In genomic region chr12:50017047-50017446, GRCh38 we compare ENCODE assay signal across 10 cellular contexts. TPM values are rescaled to one million over a fixed set of nuclear protein-coding genes. Genes with fewer than 3 reads are reported as not detected.
A peak's percentile ranks its signal among the peaks of the same experiment; 100 is the strongest.
DNase-seq lines count a peak whose midpoint lies in the region; ATAC-seq, FAIRE-seq and TF ChIP-seq lines count a peak whose summit lies in the region.
"Had no signal": no experiment of that assay in that cellular context is flagged by ENCODE, and none has a peak within 500 bp of the region (broad histone marks: within the 10 kb centered on the region; RNA-seq: fewer than 3 reads in every experiment).

No MANE protein-coding gene starts in this region.

- no peak for FAIRE-seq in HTR-8/SVneo (lab: Jason Lieb, UNC)

- no peaks in the 10 kb centered on the region for H3K9me3 Mint-ChIP-seq in T-cell
- H3K9me3 Mint-ChIP-seq: activated B cell treated with CpG ODN at 0.5 μM for 24 hours; CD8-positive, alpha-beta memory T cell had no signal

- no peak for TF ChIP-seq EP300 in SK-N-SH (IDR thresholded peaks at IDR 0.05; ENCODE audit: borderline replicate concordance in 1 of 2, low read depth in 1 of 2, low read length in 1 of 2)

- no peak overlapping the region for H3K9ac ChIP-seq in SK-N-SH

- no peak for ATAC-seq in HG03565 (IDR thresholded peaks at IDR 0.05; ENCODE audit: unreplicated experiment)
- no peak for ATAC-seq in T-cell (replicated peaks in 1 of 4)

- H3K9me2 ChIP-seq in SK-N-SH, result no peaks in the 10 kb centered on the region

- H2AFZ ChIP-seq in SK-N-SH (ENCODE audit: low read depth), result peak overlapping the region; percentile 79

- POLR2A ChIA-PET in SK-N-SH (lab: Yijun Ruan, JAX), result interaction anchor here (1.0 to 2.0 kb wide), 5 partner anchors 8 to 150 kb away, joined by 3 to 8 read pairs (median 3); partner anchors contain the start of genes CERS5 and RACGAP1
- POLR2A ChIA-PET in T-cell (lab: Charles Lee), result interaction anchor here in 1 of 2 donors (0.6 kb wide), 1 partner anchor 9 kb away, joined by 10 read pairs; no protein-coding TSS in a partner anchor

- H3K4me1 ChIP-seq in SK-N-SH (ENCODE audit: control insufficient read depth in 1 of 2, insufficient read depth in 2 of 2, low read depth in 1 of 2, low read length in 1 of 2), result peaks cover 3 to 7% of the 10 kb centered on the region in 2 experiments; a peak in 3 of 4 replicates

- H3K27ac Mint-ChIP-seq in T-cell, result no peak overlapping the region
- H3K27ac Mint-ChIP-seq: activated B cell treated with CpG ODN at 0.5 μM for 24 hours; CD8-positive, alpha-beta memory T cell had no signal

- peaks cover 0 to 7% (median 2%) of the 10 kb centered on the region in 3 donors for H3K4me1 Mint-ChIP-seq in T-cell
- H3K4me1 Mint-ChIP-seq: activated B cell treated with CpG ODN at 0.5 μM for 24 hours had no signal

- no peak overlapping the region for H3K4me3 Mint-ChIP-seq in T-cell
- H3K4me3 Mint-ChIP-seq: activated B cell treated with CpG ODN at 0.5 μM for 24 hours; CD8-positive, alpha-beta memory T cell had no signal

- peaks cover 100% of the 10 kb centered on the region for H3K79me2 ChIP-seq in SK-N-SH (ENCODE audit: insufficient read depth)

- H4K20me1 ChIP-seq in SK-N-SH (ENCODE audit: insufficient read depth), result peaks cover 9% of the 10 kb centered on the region; the same call in 1 of the 2 replicates

- H3K36me3 Mint-ChIP-seq in T-cell, result peaks cover 13% of the 10 kb centered on the region

- no peaks in the 10 kb centered on the region for H3K9me3 ChIP-seq in SK-N-SH

- CTCF ChIA-PET in SK-N-SH (lab: Yijun Ruan, JAX), result interaction anchor here (0.6 to 2.5 kb wide), 9 partner anchors 8 to 50 kb away, joined by 3 to 19 read pairs (median 4); partner anchors contain the start of gene RACGAP1
- CTCF ChIA-PET in T-cell (lab: Charles Lee), result interaction anchor here in 1 of 2 donors (0.7 kb wide), 1 partner anchor 11 kb away, joined by 3 read pairs; no protein-coding TSS in a partner anchor

- no peaks in the 10 kb centered on the region for H3K27me3 Mint-ChIP-seq in T-cell
- H3K27me3 Mint-ChIP-seq: activated B cell treated with CpG ODN at 0.5 μM for 24 hours; CD8-positive, alpha-beta memory T cell had no signal

- no peak for TF ChIP-seq CTCF in SK-N-SH (IDR thresholded peaks at IDR 0.05)

- H3K36me3 ChIP-seq in SK-N-SH (replicated peaks in 1 of 2; ENCODE audit: control insufficient read depth in 1 of 2, insufficient read depth in 2 of 2, low read length in 1 of 2), result peaks cover 0 to 4% of the 10 kb centered on the region in 2 experiments

- H3K4me2 ChIP-seq in SK-N-SH, result peak overlapping the region; percentile 41

- 49% methylated on average over 5 of the region's 5 CpGs for WGBS in SK-N-SH (ENCODE audit: low lambda C conversion rate)

- H3K27ac ChIP-seq in SK-N-SH (ENCODE audit: low read depth in 2 of 2, low read length in 1 of 2), result peak overlapping the region; percentile 55 to 58

- H3K4me3 ChIP-seq in SK-N-SH (ENCODE audit: low read depth in 2 of 2, low read length in 1 of 2), result no peak overlapping the region

- H3K27me3 ChIP-seq in SK-N-SH (ENCODE audit: insufficient read depth), result no peaks in the 10 kb centered on the region

- TF ChIP-seq RAD21 in SK-N-SH (IDR thresholded peaks at IDR 0.05; ENCODE audit: low read length), result peak; percentile 26; the same call in 1 of the 2 replicates

- DNase-seq in AG08395 (ENCODE audit: low spot score) (peak; percentile 77), SK-N-SH (no peak), foreskin melanocyte (peak; percentile 60), nucleus accumbens (lab: John Stamatoyannopoulos, UW) (peak in 33 of 56 donors; percentile 12 to 72 (median 31)), amniotic stem cell (lab: John Stamatoyannopoulos, UW) (no peak), HTR-8/SVneo (ENCODE audit: insufficient read length, low spot score) (no peak), T-cell (no peak)
- DNase-seq: activated B cell treated with CpG ODN at 0.5 μM for 24 hours; CD8-positive, alpha-beta memory T cell had no signal

- peaks cover 4% of the 10 kb centered on the region for H3F3A ChIP-seq in SK-N-SH (replicated peaks; ENCODE audit: insufficient read depth)

TF ChIP-seq in SK-N-SH, 30 proteins besides CTCF, POLR2A, EP300 and RAD21:
- TF ChIP-seq RCOR1 (IDR thresholded peaks at IDR 0.05; ENCODE audit: low read length) (0 out of 2 replicates have a peak, but pooled peaks have one; percentile 22), USF2 (IDR thresholded peaks at IDR 0.05; ENCODE audit: borderline replicate concordance, low read depth, low read length) (no peak), MEF2A (IDR thresholded peaks at IDR 0.05; ENCODE audit: borderline replicate concordance, low read depth) (no peak), EZH2phosphoT487 (IDR thresholded peaks at IDR 0.05; ENCODE audit: borderline replicate concordance, low read depth) (no peak), IRF3 (IDR thresholded peaks at IDR 0.05; ENCODE audit: low read depth, low read length) (no peak), MXI1 (IDR thresholded peaks at IDR 0.05; ENCODE audit: low read depth, low read length) (no peak), TEAD4 (IDR thresholded peaks at IDR 0.05; ENCODE audit: borderline replicate concordance, insufficient read depth) (no peak), CHD2 (IDR thresholded peaks at IDR 0.05; ENCODE audit: low read length, partially characterized antibody) (peak; percentile 16), ZBTB33 (IDR thresholded peaks at IDR 0.05; ENCODE audit: borderline replicate concordance, low read depth) (no peak)

RNA-seq across cellular contexts. Expression of gene RACGAP1, which starts 8.2 kb away (rescaled TPM):
- 21.5 and 23.4 TPM in 2 replicates for polyA plus RNA-seq in SK-N-SH (2012; rRNA removed)
- 25.5 and 28.2 TPM in 2 replicates for polyA plus RNA-seq in SK-N-SH (2012; cell fraction: cytosol; rRNA removed)
- polyA plus RNA-seq in SK-N-SH (2012; cell fraction: nucleus; rRNA removed), result 16.0 and 24.4 TPM in 2 replicates
- total RNA-seq in T-cell, result 10 to 100 TPM in 3 of 5 donors, 1 to 10 TPM in 2; 5.5 to 14.8 (median 13.9) TPM

RNA-seq across cellular contexts. Expression of gene ASIC1, which starts 40.3 kb away (rescaled TPM):
- 24.3 and 28.4 TPM in 2 replicates for polyA plus RNA-seq in SK-N-SH (2012; rRNA removed)
- polyA plus RNA-seq in SK-N-SH (2012; cell fraction: cytosol; rRNA removed), result 13.0 and 18.6 TPM in 2 replicates
- polyA plus RNA-seq in SK-N-SH (2012; cell fraction: nucleus; rRNA removed), result 49.9 and 58.9 TPM in 2 replicates
- 1 to 10 TPM; 1.6 to 9.1 (median 5.1) TPM for total RNA-seq in T-cell
- total RNA-seq: activated B cell treated with CpG ODN at 0.5 μM for 24 hours had no signal

RNA-seq across cellular contexts. Expression of gene AQP6, which starts 44.3 kb away (rescaled TPM):
- polyA plus RNA-seq in SK-N-SH (2012; rRNA removed), result 0.10 and 0.21 TPM in 2 replicates
- 0.04 and 0.09 TPM in 2 replicates for polyA plus RNA-seq in SK-N-SH (2012; cell fraction: cytosol; rRNA removed)
- 0.56 and 0.59 TPM in 2 replicates for polyA plus RNA-seq in SK-N-SH (2012; cell fraction: nucleus; rRNA removed)
- not detected for total RNA-seq in T-cell
- total RNA-seq: activated B cell treated with CpG ODN at 0.5 μM for 24 hours; CD8-positive, alpha-beta memory T cell had no signal
- polyA plus RNA-seq: CD8-positive, alpha-beta memory T cell had no signal

RNA-seq across cellular contexts. Expression of gene AQP5, which starts 55.4 kb away (rescaled TPM):
- polyA plus RNA-seq in SK-N-SH (2012; rRNA removed), result 0.08 and 0.10 TPM in 2 replicates
- not detected in 2 replicates for polyA plus RNA-seq in SK-N-SH (2012; cell fraction: cytosol; rRNA removed)
- polyA plus RNA-seq in SK-N-SH (2012; cell fraction: nucleus; rRNA removed), result 0.06 TPM in 1 of 2 replicates, not detected in the other
- not detected for total RNA-seq in T-cell
- total RNA-seq: activated B cell treated with CpG ODN at 0.5 μM for 24 hours; CD8-positive, alpha-beta memory T cell had no signal
- polyA plus RNA-seq: CD8-positive, alpha-beta memory T cell had no signal

Comparison
In these comparisons a context has a peak if more than half of its experiments do, and no peak if none do; other contexts are left out.
1. DNase-seq: peak in AG08395 (single experiment), foreskin melanocyte (single experiment) and nucleus accumbens (33 of 56); none in SK-N-SH (single experiment), amniotic stem cell (single experiment), HTR-8/SVneo (single experiment) and T-cell (0 of 34).